ENCODE assay signal across 22 cellular contexts in the genomic region with DNA sequence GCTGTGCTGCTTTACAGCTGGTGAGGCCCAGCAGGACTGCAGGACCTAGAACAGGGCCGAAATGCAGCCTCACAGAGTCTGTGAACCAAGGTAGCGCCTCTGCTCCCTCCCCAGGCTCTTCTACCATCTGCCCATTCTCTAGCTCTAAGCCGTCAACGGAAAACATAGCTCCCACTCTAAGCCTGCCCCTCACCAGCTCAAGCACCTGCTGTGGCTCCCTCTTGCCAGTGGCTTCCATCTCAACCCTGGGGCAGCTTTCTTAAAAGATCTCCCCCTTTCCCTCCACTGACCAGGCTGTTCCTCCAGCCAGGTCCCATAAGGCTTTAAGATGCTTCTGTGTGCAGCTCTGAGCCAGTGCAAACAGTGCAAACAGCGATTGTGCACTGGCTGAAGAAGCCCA.
"Had no signal": no experiment of that assay in that cellular context is flagged by ENCODE, and none has a peak within 500 bp of the region (broad histone marks: within the 10 kb centered on the region; RNA-seq: fewer than 3 reads in every experiment).

No MANE protein-coding gene starts in this region.

- H2AFZ ChIP-seq: hepatocyte had no signal

- H3K27ac ChIP-seq: brain microvascular endothelial cell, foreskin keratinocyte, hepatocyte, spleen, upper lobe of left lung had no signal

- H3K27ac Mint-ChIP-seq: activated naive CD4-positive, alpha-beta T cell treated with anti-CD3 and anti-CD28 coated beads for 36 hours; T-helper 2 cell treated with Interferon-gamma antibody and Interleukin-4, amounts not matched to agents 5 μg/mL and 100 μg/mL, for 36 hours had no signal

- H3K4me2 ChIP-seq: hepatocyte had no signal

- DNase-seq: activated CD4-positive, alpha-beta T cell treated with anti-CD3 and anti-CD28 coated beads for 1 hour; activated CD4-positive, alpha-beta T cell treated with anti-CD3 and anti-CD28 coated beads, Interleukin-2, amount 50 U/mL, for 4 hours; activated CD8-positive, alpha-beta memory T cell treated with anti-CD3 and anti-CD28 coated beads, Interleukin-2, amount 50 U/mL, for 48 hours; activated naive CD4-positive, alpha-beta T cell treated with anti-CD3 and anti-CD28 coated beads for 36 hours; activated T-cell treated with anti-CD3 and anti-CD28 coated beads, Interleukin-2, amount 50 U/mL, for 48 hours; anterior cingulate cortex; brain microvascular endothelial cell; caudate nucleus; dermis blood vessel endothelial cell; effector CD8-positive, alpha-beta T cell; foreskin keratinocyte; immature natural killer cell; naive B cell; spleen; stimulated activated CD4-positive, alpha-beta T cell treated with anti-CD3 and anti-CD28 coated beads, Interleukin-4, amount 100 ng/mL, for 1 hour; stimulated activated naive CD4-positive, alpha-beta T cell had no signal

- H3K4me1 ChIP-seq: foreskin keratinocyte had no signal

- H3K79me2 ChIP-seq: hepatocyte had no signal

- H3K4me3 Mint-ChIP-seq: activated naive CD4-positive, alpha-beta T cell treated with anti-CD3 and anti-CD28 coated beads for 36 hours; immature natural killer cell; naive B cell; T-helper 2 cell treated with Interferon-gamma antibody and Interleukin-4, amounts not matched to agents 5 μg/mL and 100 μg/mL, for 36 hours had no signal

- H3K9me3 ChIP-seq: prostate gland, spleen, upper lobe of left lung had no signal

- H3K9me3 Mint-ChIP-seq: activated naive CD4-positive, alpha-beta T cell treated with anti-CD3 and anti-CD28 coated beads for 36 hours; immature natural killer cell; naive B cell; T-helper 2 cell treated with Interferon-gamma antibody and Interleukin-4, amounts not matched to agents 5 μg/mL and 100 μg/mL, for 36 hours had no signal

- ATAC-seq: foreskin keratinocyte, left lobe of liver had no signal

- H3K27me3 ChIP-seq: brain microvascular endothelial cell, foreskin keratinocyte, hepatocyte, spleen, upper lobe of left lung had no signal

- H3K4me3 ChIP-seq: hepatocyte, lung, prostate gland, spleen, upper lobe of left lung had no signal

- H3K27me3 Mint-ChIP-seq: naive B cell had no signal
